ENCODE assay signal across 8 cellular contexts in the genomic region with DNA sequence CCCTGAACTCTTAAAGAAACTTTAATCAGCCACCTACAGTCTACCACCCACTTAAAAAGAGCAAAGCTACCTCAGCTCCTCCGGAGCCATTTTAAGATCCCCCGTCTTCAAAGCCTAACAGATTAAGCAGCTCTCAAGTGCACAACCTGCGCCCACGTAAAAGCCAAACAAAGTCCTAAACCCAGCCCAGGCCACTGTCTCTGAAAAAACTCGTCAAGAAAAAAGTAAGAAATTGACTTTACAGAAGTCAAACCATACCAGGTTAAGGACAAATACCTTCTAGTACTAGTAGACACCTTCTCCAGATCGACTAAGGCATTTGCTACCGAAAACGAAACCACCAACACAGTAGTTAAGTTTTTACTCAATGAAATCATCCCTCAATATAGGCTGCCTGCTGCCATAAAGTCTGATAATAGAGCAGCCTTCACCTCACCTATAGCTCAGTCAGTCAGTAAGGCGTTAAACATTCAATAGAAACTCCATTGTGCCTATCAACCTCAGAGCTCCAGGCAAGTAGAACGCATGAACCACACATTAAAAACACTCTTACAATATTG.
DNase-seq lines count a peak whose midpoint lies in the region; ATAC-seq, FAIRE-seq and TF ChIP-seq lines count a peak whose summit lies in the region.
"Not testable (repeated sequence)": the region's sequence is repeated elsewhere in the genome, so short reads cannot be mapped to it uniquely, and the experiment has no call there.

No MANE protein-coding gene starts in this region.

- ATAC-seq in activated T-helper 17 cell treated with anti-CD3 and anti-CD28 coated beads, Interleukin-2, amount 50 U/mL, for 72 hours (replicated peaks) = not testable (repeated sequence)
- peak; percentile 10 for ATAC-seq in central memory CD8-positive, alpha-beta T cell (replicated peaks; ENCODE audit: extremely low read depth, poor library complexity, severe bottlenecking)

- H3K27me3 Mint-ChIP-seq in activated T-helper 17 cell treated with anti-CD3 and anti-CD28 coated beads, Interleukin-2, amount 50 U/mL, for 72 hours; central memory CD8-positive, alpha-beta T cell: not testable (repeated sequence)

- H3K4me3 Mint-ChIP-seq in activated T-helper 17 cell treated with anti-CD3 and anti-CD28 coated beads, Interleukin-2, amount 50 U/mL, for 72 hours = peak overlapping the region; percentile 80
- peak overlapping the region; percentile 92 for H3K4me3 Mint-ChIP-seq in central memory CD8-positive, alpha-beta T cell

- not testable (repeated sequence) for H3K27me3 ChIP-seq in HUES48 (ENCODE audit: control insufficient read depth, insufficient read depth, low read length); keratinocyte (ENCODE audit: control insufficient read depth, extremely low read depth, insufficient read depth, low read length); neural cell (ENCODE audit: insufficient read depth, low read depth, low read length); uterus

- H3K27ac ChIP-seq in HUES48 (ENCODE audit: low read depth, low read length) = peak overlapping the region; percentile 55
- not testable (repeated sequence) for H3K27ac ChIP-seq in keratinocyte (ENCODE audit: control insufficient read depth, insufficient read depth, low read length)
- H3K27ac ChIP-seq in neural cell (ENCODE audit: low read length) = peak overlapping the region; percentile 52
- H3K27ac ChIP-seq in uterus = peak overlapping the region; percentile 45 to 73

- not testable (repeated sequence) for H3K4me3 ChIP-seq in HUES48 (ENCODE audit: low read depth, low read length)
- H3K4me3 ChIP-seq in keratinocyte (ENCODE audit: control insufficient read depth in 2 of 3, extremely low read depth in 1 of 3, insufficient read depth in 2 of 3, low read depth in 1 of 3, low read length in 3 of 3) (peak overlapping the region in 2 of 3 experiments; percentile 13 to 32), neural cell (ENCODE audit: low read length) (peak overlapping the region; percentile 52), uterus (peak overlapping the region; percentile 6 to 32)

- not testable (repeated sequence) for TF ChIP-seq EP300 in neural cell (conservative IDR thresholded peaks at IDR 0.05; ENCODE audit: poor library complexity, severe bottlenecking)

- dilution Hi-C loops in keratinocyte (cut with MboI; ENCODE audit: extremely low pct_ligation_motif_present, low sequenced_read_pairs) = not testable (repeated sequence)

- not testable (repeated sequence) for H3K9me3 Mint-ChIP-seq in activated T-helper 17 cell treated with anti-CD3 and anti-CD28 coated beads, Interleukin-2, amount 50 U/mL, for 72 hours; central memory CD8-positive, alpha-beta T cell

- H3K4me1 ChIP-seq in HUES48 (ENCODE audit: control insufficient read depth, insufficient read depth, low read length) = peaks cover 34% of the 10 kb centered on the region
- not testable (repeated sequence) for H3K4me1 ChIP-seq in keratinocyte (ENCODE audit: control insufficient read depth, extremely low read depth, insufficient read depth, low read length); uterus

- H3K9me2 ChIP-seq in neural cell (ENCODE audit: insufficient read depth, low read length) = not testable (repeated sequence)

- H3K4me1 Mint-ChIP-seq in activated T-helper 17 cell treated with anti-CD3 and anti-CD28 coated beads, Interleukin-2, amount 50 U/mL, for 72 hours = peaks cover 39% of the 10 kb centered on the region
- peaks cover 46% of the 10 kb centered on the region for H3K4me1 Mint-ChIP-seq in central memory CD8-positive, alpha-beta T cell

- peak overlapping the region; percentile 60 for H3K4me2 ChIP-seq in keratinocyte (ENCODE audit: control insufficient read depth, extremely low read depth, insufficient read depth, low read depth, low read length)
- not testable (repeated sequence) for H3K4me2 ChIP-seq in neural cell (ENCODE audit: low read length)

- FAIRE-seq in keratinocyte (lab: Jason Lieb, UNC) = not testable (repeated sequence)

- not testable (repeated sequence) for TF ChIP-seq POLR2A in uterus (IDR thresholded peaks at IDR 0.05)

- not testable (repeated sequence) for H4K20me1 ChIP-seq in keratinocyte (ENCODE audit: control insufficient read depth, extremely low read depth, insufficient read depth, low read length); neural cell (ENCODE audit: insufficient read depth)

- H3F3A ChIP-seq in neural cell (ENCODE audit: insufficient read depth, low read length, poor library complexity, severe bottlenecking) = not testable (repeated sequence)

- not testable (repeated sequence) for H3K9ac ChIP-seq in HUES48 (ENCODE audit: low read depth, low read length)
- peak overlapping the region; percentile 33 for H3K9ac ChIP-seq in keratinocyte (ENCODE audit: control insufficient read depth, extremely low read depth, insufficient read depth, low read length)
- H3K9ac ChIP-seq in neural cell (ENCODE audit: low read length) = peak overlapping the region; percentile 23

- not testable (repeated sequence) for H3K79me2 ChIP-seq in keratinocyte (ENCODE audit: control insufficient read depth, insufficient read depth, low read length); neural cell (replicated peaks; ENCODE audit: insufficient read depth, low read length)

- peak overlapping the region; percentile 93 for H3K27ac Mint-ChIP-seq in activated T-helper 17 cell treated with anti-CD3 and anti-CD28 coated beads, Interleukin-2, amount 50 U/mL, for 72 hours
- H3K27ac Mint-ChIP-seq in central memory CD8-positive, alpha-beta T cell (ENCODE audit: low read depth) = peak overlapping the region; percentile 99

- not testable (repeated sequence) for H3K9me1 ChIP-seq in keratinocyte (ENCODE audit: control insufficient read depth, extremely low read depth, insufficient read depth, low read length)

- not testable (repeated sequence) for TF ChIP-seq RAD21 in neural cell (conservative IDR thresholded peaks at IDR 0.05)

- peak overlapping the region; percentile 56 for H2AFZ ChIP-seq in keratinocyte (ENCODE audit: control insufficient read depth, low read length)
- not testable (repeated sequence) for H2AFZ ChIP-seq in neural cell (ENCODE audit: low read depth, low read length)

- not testable (repeated sequence) for H3K9me3 ChIP-seq in HUES48 (ENCODE audit: control insufficient read depth, insufficient read depth, low read length); keratinocyte (ENCODE audit: control insufficient read depth, low read depth, low read length); neural cell (ENCODE audit: low read length); uterus

- TF ChIP-seq CTCF in keratinocyte (optimal IDR thresholded peaks at IDR 0.05 in 1 of 3, IDR thresholded peaks at IDR 0.05 in 1 of 3, conservative IDR thresholded peaks at IDR 0.05 in 1 of 3; ENCODE audit: extremely low read depth in 1 of 3, insufficient read depth in 2 of 3, low read length in 3 of 3); neural cell (IDR thresholded peaks at IDR 0.05; ENCODE audit: poor library complexity, severe bottlenecking); uterus (IDR thresholded peaks at IDR 0.05): not testable (repeated sequence)

- intact Hi-C loops in uterus (cut with DNase I; ENCODE audit: low total_unique reads) = not testable (repeated sequence)

- DNase-seq in activated CD4-positive, alpha-beta T cell treated with anti-CD3 and anti-CD28 coated beads for 48 hours = peak; percentile 47
- DNase-seq in central memory CD8-positive, alpha-beta T cell (ENCODE audit: low spot score in 2 of 2) = peak in 1 of 2 donors; percentile 37
- DNase-seq in keratinocyte (ENCODE audit: low read depth, low spot score) = not testable (repeated sequence)
- DNase-seq in stimulated activated CD4-positive, alpha-beta T cell treated with anti-CD3 and anti-CD28 coated beads, Interleukin-2, amount 100 ng/mL, for 24 hours = peak; percentile 24
- peak in 1 of 2 donors; percentile 36 for DNase-seq in uterus

- H3K36me3 ChIP-seq in HUES48 (ENCODE audit: control insufficient read depth, insufficient read depth, low read length); keratinocyte (ENCODE audit: control insufficient read depth in 2 of 2, extremely low read depth in 1 of 2, insufficient read depth in 2 of 2, low read length in 2 of 2); neural cell (ENCODE audit: insufficient read depth, low read length); uterus: not testable (repeated sequence)

- not testable (repeated sequence) for H3K36me3 Mint-ChIP-seq in activated T-helper 17 cell treated with anti-CD3 and anti-CD28 coated beads, Interleukin-2, amount 50 U/mL, for 72 hours (ENCODE audit: low read depth)
- H3K36me3 Mint-ChIP-seq in central memory CD8-positive, alpha-beta T cell (ENCODE audit: insufficient read depth) = peaks cover 11% of the 10 kb centered on the region
